Comparison of ENCODE assay signal across 2 cellular contexts in genomic region chr6:130000526-130001228, GRCh38.
TF ChIP-seq lines count a peak whose summit lies in the region.

No MANE protein-coding gene starts in this region.

TF ChIP-seq in GM23338, 12 proteins besides CTCF, POLR2A, EP300 and RAD21:
- TF ChIP-seq REST (IDR thresholded peaks at IDR 0.05; ENCODE audit: unreplicated experiment) (no peak), ETS1 (IDR thresholded peaks at IDR 0.05) (no peak), POLR2AphosphoS5 (IDR thresholded peaks at IDR 0.05; ENCODE audit: low read depth) (no peak), ZNF331 (CRISPR knock-in tag; IDR thresholded peaks at IDR 0.05; ENCODE audit: low read depth) (no peak), EZH2 (IDR thresholded peaks at IDR 0.05; ENCODE audit: low read depth, unreplicated experiment) (no peak), JUNB (IDR thresholded peaks at IDR 0.05; ENCODE audit: unreplicated experiment) (no peak), CREB1 (CRISPR knock-in tag; IDR thresholded peaks at IDR 0.05; ENCODE audit: low read depth) (no peak), EZH2phosphoT487 (IDR thresholded peaks at IDR 0.05; ENCODE audit: unreplicated experiment) (no peak), NANOG (IDR thresholded peaks at IDR 0.05; ENCODE audit: borderline replicate concordance) (no peak), STAT1 (IDR thresholded peaks at IDR 0.05; ENCODE audit: unreplicated experiment) (no peak), ZNF462 (CRISPR knock-in tag; IDR thresholded peaks at IDR 0.05) (no peak), ZNF114 (CRISPR knock-in tag; IDR thresholded peaks at IDR 0.05) (no peak)

TF ChIP-seq in endothelial cell of umbilical vein, 7 proteins besides CTCF, POLR2A, EP300 and RAD21:
- TF ChIP-seq JUN (IDR thresholded peaks at IDR 0.05; ENCODE audit: borderline replicate concordance, insufficient read depth, insufficient read length, low read depth) (peak; percentile 25), GATA2 (IDR thresholded peaks at IDR 0.05; ENCODE audit: insufficient read depth, insufficient read length, low read depth, low read length) (peak; percentile 59), EZH2 (IDR thresholded peaks at IDR 0.05; ENCODE audit: borderline replicate concordance, low read depth, low read length, severe bottlenecking) (no peak), FOS (IDR thresholded peaks at IDR 0.05; ENCODE audit: borderline replicate concordance, insufficient read depth, low read length) (no peak)
